In the genomic region with DNA sequence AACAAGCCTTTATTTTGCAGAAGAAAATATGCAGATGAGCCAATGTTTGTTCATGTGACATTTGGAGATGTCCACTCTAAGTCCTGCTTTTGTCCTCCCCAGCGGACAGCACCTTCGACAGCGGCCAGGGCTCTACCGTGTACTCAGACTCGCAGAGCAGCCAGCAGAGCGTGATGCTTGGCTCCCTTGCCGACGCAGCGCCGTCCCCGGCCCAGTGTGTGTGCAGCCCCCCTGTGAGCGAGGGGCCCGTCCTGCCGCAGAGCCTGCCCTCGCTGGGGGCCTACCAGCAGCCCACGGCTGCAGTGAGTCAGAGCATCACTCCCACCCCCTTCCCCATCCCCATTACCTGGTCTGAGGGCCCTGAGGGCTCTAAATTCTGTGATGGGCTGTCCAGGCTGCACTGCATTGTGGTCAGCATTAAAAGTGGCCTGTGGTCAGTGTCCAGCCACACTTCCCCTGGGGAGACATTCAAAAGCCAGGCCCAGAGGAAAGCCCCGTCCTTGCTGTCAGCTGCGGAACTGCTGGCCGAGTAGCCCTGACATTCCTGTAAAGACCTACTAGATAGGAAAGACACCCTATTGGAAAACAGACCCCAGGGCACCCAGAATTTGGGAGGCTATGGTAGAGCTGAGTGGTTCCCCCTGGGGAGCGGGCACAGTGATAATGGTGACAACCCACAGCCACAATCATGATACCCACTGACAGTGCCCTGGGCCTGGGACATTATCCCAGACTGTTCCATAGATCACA, we compare ENCODE assay signal across 17 cellular contexts.
"Had no signal": no experiment of that assay in that cellular context is flagged by ENCODE, and none has a peak within 500 bp of the region (broad histone marks: within the 10 kb centered on the region; RNA-seq: fewer than 3 reads in every experiment).

No MANE protein-coding gene starts in this region.

- FAIRE-seq: bronchial epithelial cell, colon had no signal

- ATAC-seq: T-cell, WTC11 had no signal

- H3K9me3 ChIP-seq: esophagus muscularis mucosa had no signal

- H3K9me3 Mint-ChIP-seq: activated CD4-positive, alpha-beta T cell treated with anti-CD3 and anti-CD28 coated beads, Interleukin-2, amount 10 ng/mL, durations not matched to agents 24 days and 14 days; activated naive CD4-positive, alpha-beta T cell treated with anti-CD3 and anti-CD28 coated beads, Interleukin-2, amount 50 U/mL, for 24 hours; activated T-helper 2 cell treated with anti-CD3 and anti-CD28 coated beads, Interferon-gamma antibody, Interleukin-2, Interleukin-4, amounts not matched to agents 10 μg/mL and 5 μg/mL and 100 μg/mL, durations not matched to agents 14 hours and 24 hours and 36 hours; naive B cell; stimulated activated naive CD8-positive, alpha-beta T cell treated with anti-CD3 and anti-CD28 coated beads, Interleukin-15, Interleukin-2, amounts not matched to agents 100 ng/mL and 50 ng/mL, for 24 hours; T-cell; WTC11 had no signal

- H3K36me3 Mint-ChIP-seq: activated naive CD4-positive, alpha-beta T cell treated with anti-CD3 and anti-CD28 coated beads, Interleukin-2, amount 50 U/mL, for 24 hours; naive B cell; T-cell had no signal

- H3K27me3 ChIP-seq: esophagus muscularis mucosa had no signal

- H3K4me1 Mint-ChIP-seq: activated CD4-positive, alpha-beta T cell treated with anti-CD3 and anti-CD28 coated beads, Interleukin-2, amount 10 ng/mL, durations not matched to agents 24 days and 14 days; activated naive CD4-positive, alpha-beta T cell treated with anti-CD3 and anti-CD28 coated beads, Interleukin-2, amount 50 U/mL, for 24 hours; naive B cell; T-cell had no signal

- H3K4me3 ChIP-seq: esophagus muscularis mucosa had no signal

- DNase-seq: activated CD4-positive, alpha-beta T cell treated with anti-CD3 and anti-CD28 coated beads, Interleukin-2, amount 10 ng/mL, durations not matched to agents 24 days and 14 days; activated T-cell treated with anti-CD3 and anti-CD28 coated beads for 4 hours; amygdala; midbrain; naive B cell; stimulated activated CD4-positive, alpha-beta T cell treated with anti-CD3 and anti-CD28 coated beads, Interleukin-12 subunit alpha, Interleukin-12 subunit beta, amount 100 ng/mL, for 4 hours; stimulated activated CD4-positive, alpha-beta T cell treated with anti-CD3 and anti-CD28 coated beads, Interleukin-4, amount 100 ng/mL, for 1 hour; stimulated activated CD8-positive, alpha-beta memory T cell treated with anti-CD3 and anti-CD28 coated beads, Interleukin-4, amount 100 ng/mL, for 48 hours; T-cell; T1000 had no signal

- H3K27ac ChIP-seq: esophagus muscularis mucosa had no signal

- H3K27me3 Mint-ChIP-seq: activated CD4-positive, alpha-beta T cell treated with anti-CD3 and anti-CD28 coated beads, Interleukin-2, amount 10 ng/mL, durations not matched to agents 24 days and 14 days; activated naive CD4-positive, alpha-beta T cell treated with anti-CD3 and anti-CD28 coated beads, Interleukin-2, amount 50 U/mL, for 24 hours; stimulated activated naive CD8-positive, alpha-beta T cell treated with anti-CD3 and anti-CD28 coated beads, Interleukin-15, Interleukin-2, amounts not matched to agents 100 ng/mL and 50 ng/mL, for 24 hours; T-cell had no signal

- H3K27ac Mint-ChIP-seq: activated CD4-positive, alpha-beta T cell treated with anti-CD3 and anti-CD28 coated beads, Interleukin-2, amount 10 ng/mL, durations not matched to agents 24 days and 14 days; activated naive CD4-positive, alpha-beta T cell treated with anti-CD3 and anti-CD28 coated beads, Interleukin-2, amount 50 U/mL, for 24 hours; activated T-helper 2 cell treated with anti-CD3 and anti-CD28 coated beads, Interferon-gamma antibody, Interleukin-2, Interleukin-4, amounts not matched to agents 10 μg/mL and 5 μg/mL and 100 μg/mL, durations not matched to agents 14 hours and 24 hours and 36 hours; stimulated activated naive CD8-positive, alpha-beta T cell treated with anti-CD3 and anti-CD28 coated beads, Interleukin-15, Interleukin-2, amounts not matched to agents 100 ng/mL and 50 ng/mL, for 24 hours; T-cell; WTC11 had no signal

- H3K4me3 Mint-ChIP-seq: activated CD4-positive, alpha-beta T cell treated with anti-CD3 and anti-CD28 coated beads, Interleukin-2, amount 10 ng/mL, durations not matched to agents 24 days and 14 days; activated naive CD4-positive, alpha-beta T cell treated with anti-CD3 and anti-CD28 coated beads, Interleukin-2, amount 50 U/mL, for 24 hours; naive B cell; stimulated activated naive CD8-positive, alpha-beta T cell treated with anti-CD3 and anti-CD28 coated beads, Interleukin-15, Interleukin-2, amounts not matched to agents 100 ng/mL and 50 ng/mL, for 24 hours; T-cell; WTC11 had no signal
